8 cellular contexts compared by ENCODE assay signal in the genomic region with DNA sequence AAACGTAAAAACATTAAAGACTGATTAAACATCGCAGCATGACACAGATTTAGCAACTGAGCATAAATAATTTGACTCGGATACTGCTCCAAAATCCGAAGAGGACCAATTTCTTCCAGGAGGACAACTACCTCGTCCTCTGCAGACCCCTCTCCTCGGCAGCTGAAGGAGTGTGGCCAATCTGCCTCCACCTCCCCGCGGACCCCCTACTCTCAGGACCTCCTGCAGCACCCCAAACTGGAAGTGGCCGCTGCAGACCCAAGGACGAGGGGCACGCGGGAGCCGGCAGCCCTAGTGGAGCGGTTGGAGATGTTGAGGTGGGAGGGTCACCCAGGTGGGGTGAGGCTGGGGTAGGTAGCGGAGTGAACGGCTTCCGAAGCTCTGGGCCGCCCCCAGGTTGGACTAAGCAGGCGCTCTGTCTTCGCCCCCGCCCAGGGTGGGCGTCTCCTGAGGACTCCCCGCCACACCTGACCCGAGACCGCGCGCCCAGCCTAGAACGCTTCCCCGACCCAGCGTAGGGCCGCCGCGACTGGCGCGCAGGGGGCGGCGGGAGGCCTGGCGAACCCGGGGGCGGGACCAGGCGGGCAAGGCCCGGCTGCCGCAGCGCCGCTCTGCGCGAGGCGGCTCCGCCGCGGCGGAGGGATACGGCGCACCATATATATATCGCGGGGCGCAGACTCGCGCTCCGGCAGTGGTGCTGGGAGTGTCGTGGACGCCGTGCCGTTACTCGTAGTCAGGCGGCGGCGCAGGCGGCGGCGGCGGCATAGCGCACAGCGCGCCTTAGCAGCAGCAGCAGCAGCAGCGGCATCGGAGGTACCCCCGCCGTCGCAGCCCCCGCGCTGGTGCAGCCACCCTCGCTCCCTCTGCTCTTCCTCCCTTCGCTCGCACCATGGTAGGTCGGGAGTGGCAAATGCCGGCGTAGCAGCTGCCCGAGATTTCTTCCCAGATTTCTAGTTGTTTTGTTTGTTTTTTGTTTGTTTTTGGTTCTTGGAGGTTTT. TPM values are rescaled to one million over a fixed set of nuclear protein-coding genes. Genes with fewer than 3 reads are reported as not detected.
DNase-seq lines count a peak whose midpoint lies in the region; ATAC-seq and TF ChIP-seq lines count a peak whose summit lies in the region.

TSS of gene CALM1 (plus strand) at position 688 of the 998 bp plus-strand sequence. CDS start at position 890, 202 bp downstream.

- H3K4me3 Mint-ChIP-seq in activated T-helper 2 cell treated with anti-CD3 and anti-CD28 coated beads, Interferon-gamma antibody, Interleukin-2, Interleukin-4, amounts not matched to agents 10 μg/mL and 5 μg/mL and 100 μg/mL, durations not matched to agents 14 hours and 24 hours and 36 hours (ENCODE audit: low read depth) = peak within 1 kb of the TSS; percentile 90
- H3K4me3 Mint-ChIP-seq in nephron = peak within 1 kb of the TSS; percentile 94 to 98 (median 95)

- H4K20me1 ChIP-seq in KMS-11 (ENCODE audit: insufficient read depth) = peaks cover 15% of the 10 kb centered on the region

- peaks cover 20% of the 10 kb centered on the region for H3K4me1 ChIP-seq in KMS-11 (ENCODE audit: low read depth, poor library complexity, severe bottlenecking)

- no peaks in the 10 kb centered on the region for H3K9me3 Mint-ChIP-seq in activated T-helper 2 cell treated with anti-CD3 and anti-CD28 coated beads, Interferon-gamma antibody, Interleukin-2, Interleukin-4, amounts not matched to agents 10 μg/mL and 5 μg/mL and 100 μg/mL, durations not matched to agents 14 hours and 24 hours and 36 hours
- H3K9me3 Mint-ChIP-seq in nephron = no peaks in the 10 kb centered on the region

- no peak within 1 kb of the TSS for H3K4me3 ChIP-seq in KMS-11 (IDR thresholded peaks at IDR 0.05; ENCODE audit: insufficient read depth, low read depth, low read length)

- no peaks in the 10 kb centered on the region for H3K27me3 ChIP-seq in KMS-11 (ENCODE audit: insufficient read depth, low read depth)

- peaks cover 32% of the 10 kb centered on the region for H3K36me3 Mint-ChIP-seq in activated T-helper 2 cell treated with anti-CD3 and anti-CD28 coated beads, Interferon-gamma antibody, Interleukin-2, Interleukin-4, amounts not matched to agents 10 μg/mL and 5 μg/mL and 100 μg/mL, durations not matched to agents 14 hours and 24 hours and 36 hours (ENCODE audit: low read depth)
- H3K36me3 Mint-ChIP-seq in nephron (ENCODE audit: low read depth) = peaks cover 21% of the 10 kb centered on the region

- peak within 1 kb of the TSS; percentile 58; the same call in 1 of the 2 replicates for H3K9ac ChIP-seq in KMS-11

- peaks cover 1% of the 10 kb centered on the region for H3K27me3 Mint-ChIP-seq in activated T-helper 2 cell treated with anti-CD3 and anti-CD28 coated beads, Interferon-gamma antibody, Interleukin-2, Interleukin-4, amounts not matched to agents 10 μg/mL and 5 μg/mL and 100 μg/mL, durations not matched to agents 14 hours and 24 hours and 36 hours (ENCODE audit: low read depth)
- no peaks in the 10 kb centered on the region for H3K27me3 Mint-ChIP-seq in nephron (ENCODE audit: low read depth)

- H3K4me1 Mint-ChIP-seq in activated T-helper 2 cell treated with anti-CD3 and anti-CD28 coated beads, Interferon-gamma antibody, Interleukin-2, Interleukin-4, amounts not matched to agents 10 μg/mL and 5 μg/mL and 100 μg/mL, durations not matched to agents 14 hours and 24 hours and 36 hours (ENCODE audit: low read depth) = peaks cover 28% of the 10 kb centered on the region
- peaks cover 22% of the 10 kb centered on the region for H3K4me1 Mint-ChIP-seq in nephron

- peaks cover 5% of the 10 kb centered on the region; the same call in 1 of the 2 replicates for H3K36me3 ChIP-seq in KMS-11 (ENCODE audit: insufficient read depth)

- H3K27ac Mint-ChIP-seq in activated T-helper 2 cell treated with anti-CD3 and anti-CD28 coated beads, Interferon-gamma antibody, Interleukin-2, Interleukin-4, amounts not matched to agents 10 μg/mL and 5 μg/mL and 100 μg/mL, durations not matched to agents 14 hours and 24 hours and 36 hours = peak within 1 kb of the TSS; percentile 86
- peak within 1 kb of the TSS; percentile 34 to 84 (median 77) for H3K27ac Mint-ChIP-seq in nephron

- intact Hi-C loops in activated T-helper 2 cell treated with anti-CD3 and anti-CD28 coated beads, Interferon-gamma antibody, Interleukin-2, Interleukin-4, amounts not matched to agents 10 μg/mL and 5 μg/mL and 100 μg/mL, durations not matched to agents 14 hours and 24 hours and 36 hours (cut with micrococcal nuclease) = loop anchor here (1.0 to 5.0 kb wide), 4 partner anchors 13 to 664 kb away; partner anchors contain the start of genes NRDE2 and RPS6KA5

- peak within 1 kb of the TSS; percentile 62 for H3K4me2 ChIP-seq in KMS-11

- ATAC-seq in GM21723 (IDR thresholded peaks at IDR 0.05; ENCODE audit: unreplicated experiment) = peak; percentile 70
- ATAC-seq in stimulated activated naive CD8-positive, alpha-beta T cell treated with anti-CD3 and anti-CD28 coated beads, Interleukin-15, Interleukin-2, amounts not matched to agents 100 U/mL and 50 U/mL, for 24 hours = peak; percentile 75

- H3K27ac ChIP-seq in KMS-11 = peak within 1 kb of the TSS; percentile 44

- H3K79me2 ChIP-seq in KMS-11 (ENCODE audit: insufficient read depth, low read depth) = peaks cover 29% of the 10 kb centered on the region

- H2AFZ ChIP-seq in KMS-11 (ENCODE audit: low read depth) = peak within 1 kb of the TSS; percentile 75

- peak; percentile 92 for DNase-seq in DMS79 treated with DMSO at 0.1 percent for 48 hours (lab: John Stamatoyannopoulos, UW)
- DNase-seq in RPMI8226 = peak; percentile 91
- peak; percentile 95 for DNase-seq in activated T-helper 2 cell treated with anti-CD3 and anti-CD28 coated beads, Interferon-gamma antibody, Interleukin-2, Interleukin-4, amounts not matched to agents 10 μg/mL and 5 μg/mL and 100 μg/mL, durations not matched to agents 14 hours and 24 hours and 36 hours (ENCODE audit: low spot score)
- DNase-seq in fibroblast of peridontal ligament (ENCODE audit: extremely low read depth) = peak; percentile 92
- DNase-seq in stimulated activated naive CD8-positive, alpha-beta T cell treated with anti-CD3 and anti-CD28 coated beads, Interleukin-15, Interleukin-2, amounts not matched to agents 100 U/mL and 50 U/mL, for 24 hours = peak; percentile 98

- TF ChIP-seq CTCF in KMS-11 (conservative IDR thresholded peaks at IDR 0.05; ENCODE audit: low read depth, low read length) = no peak
- no peak for TF ChIP-seq CTCF in nephron (IDR thresholded peaks at IDR 0.05; ENCODE audit: unreplicated experiment in 3 of 3)

RNA-seq across cellular contexts. Expression of gene CALM1, which starts in this region (rescaled TPM):
- total RNA-seq in activated T-helper 2 cell treated with anti-CD3 and anti-CD28 coated beads, Interferon-gamma antibody, Interleukin-2, Interleukin-4, amounts not matched to agents 10 μg/mL and 5 μg/mL and 100 μg/mL, durations not matched to agents 14 hours and 24 hours and 36 hours = 470 and 491 TPM in 2 replicates
